In genomic region chr19:42252365-42253244, GRCh38 we compare ENCODE assay signal across 8 cellular contexts. TPM values are rescaled to one million over a fixed set of nuclear protein-coding genes. Genes with fewer than 3 reads are reported as not detected.
DNase-seq lines count a peak whose midpoint lies in the region; ATAC-seq and TF ChIP-seq lines count a peak whose summit lies in the region.

No MANE protein-coding gene starts in this region.

- H3K9me3 ChIP-seq in GM23248 (ENCODE audit: low read depth), result no peaks in the 10 kb centered on the region
- no peaks in the 10 kb centered on the region for H3K9me3 ChIP-seq in RWPE2 (ENCODE audit: severe bottlenecking)
- no peaks in the 10 kb centered on the region for H3K9me3 ChIP-seq in upper lobe of left lung

- peak overlapping the region; percentile 95 for H3K9ac ChIP-seq in GM23248

- H3K27me3 ChIP-seq in GM23248 (replicated peaks; ENCODE audit: insufficient read depth), result no peaks in the 10 kb centered on the region
- H3K27me3 ChIP-seq in RWPE2 (ENCODE audit: insufficient read depth, poor library complexity, severe bottlenecking), result no peaks in the 10 kb centered on the region
- H3K27me3 ChIP-seq in upper lobe of left lung, result no peaks in the 10 kb centered on the region

- peak overlapping the region; percentile 98 for H3K4me3 Mint-ChIP-seq in endothelial cell (ENCODE audit: unreplicated experiment)

- H3K4me1 ChIP-seq in GM23248 (ENCODE audit: insufficient read depth), result peaks cover 23% of the 10 kb centered on the region
- peaks cover 7% of the 10 kb centered on the region for H3K4me1 ChIP-seq in RWPE2 (ENCODE audit: insufficient read depth, poor library complexity, severe bottlenecking)
- peaks cover 42 to 67% (median 55%) of the 10 kb centered on the region in 4 donors for H3K4me1 ChIP-seq in upper lobe of left lung

- DNase-seq in GM23248 (peak; percentile 87), RWPE2 (ENCODE audit: low spot score) (no peak), endothelial cell (ENCODE audit: low spot score) (no peak), midbrain (lab: John Stamatoyannopoulos, UW) (peak; percentile 89), upper lobe of left lung (peak in 1 of 2 donors; percentile 60), NCI-H510A treated with DMSO at 0.1 percent for 48 hours (lab: John Stamatoyannopoulos, UW) (no peak)

- peaks cover 4% of the 10 kb centered on the region for H3K36me3 Mint-ChIP-seq in endothelial cell (ENCODE audit: low read depth, unreplicated experiment)

- 2 to 3% methylated on average over 20 to 27 of the region's 27 CpGs for WGBS in GM23248 (ENCODE audit: low coverage in 1 of 2, low lambda C conversion rate in 2 of 2, missing lambda C conversion rate in 2 of 2), 2 experiments
- WGBS in upper lobe of left lung, 2 donors, result 5 to 8% methylated on average over 27 of the region's 27 CpGs

- peaks cover 29% of the 10 kb centered on the region for H3K4me1 Mint-ChIP-seq in endothelial cell (ENCODE audit: unreplicated experiment)

- H3K79me2 ChIP-seq in GM23248 (ENCODE audit: insufficient read depth), result peaks cover 68% of the 10 kb centered on the region

- TF ChIP-seq EP300 in upper lobe of left lung (IDR thresholded peaks at IDR 0.05), result no peak

- no peaks in the 10 kb centered on the region for H4K20me1 ChIP-seq in GM23248 (ENCODE audit: insufficient read depth)

- H3K27ac ChIP-seq in GM23248, result peak overlapping the region; percentile 94
- H3K27ac ChIP-seq in RWPE2 (ENCODE audit: poor library complexity, severe bottlenecking), result peak overlapping the region; percentile 96
- peak overlapping the region; percentile 98 to 100 (median 100) for H3K27ac ChIP-seq in upper lobe of left lung

- in situ Hi-C loops in GM23248 (cut with MboI), result no loop called here

- H3K9me2 ChIP-seq in GM23248 (ENCODE audit: insufficient read depth), result no peaks in the 10 kb centered on the region

- H3K4me3 ChIP-seq in GM23248 (peak overlapping the region; percentile 83), RWPE2 (ENCODE audit: severe bottlenecking) (peak overlapping the region; percentile 79), upper lobe of left lung (peak overlapping the region; percentile 50 to 100 (median 76))

- no peaks in the 10 kb centered on the region for H3K9me3 Mint-ChIP-seq in endothelial cell (ENCODE audit: unreplicated experiment)

- H3K27ac Mint-ChIP-seq in endothelial cell (ENCODE audit: unreplicated experiment), result peak overlapping the region; percentile 97

- TF ChIP-seq CTCF in RWPE2 (IDR thresholded peaks at IDR 0.05; ENCODE audit: poor library complexity, severe bottlenecking) (no peak), endothelial cell (IDR thresholded peaks at IDR 0.05; ENCODE audit: unreplicated experiment) (no peak), upper lobe of left lung (IDR thresholded peaks at IDR 0.05) (no peak)

- H2AFZ ChIP-seq in GM23248, result no peak overlapping the region

- H3K36me3 ChIP-seq in GM23248 (ENCODE audit: low read depth), result no peaks in the 10 kb centered on the region
- peaks cover 31% of the 10 kb centered on the region for H3K36me3 ChIP-seq in RWPE2 (ENCODE audit: low read depth)
- peaks cover 0 to 22% (median 19%) of the 10 kb centered on the region in 4 donors for H3K36me3 ChIP-seq in upper lobe of left lung

- H3F3A ChIP-seq in GM23248 (ENCODE audit: insufficient read depth), result peaks cover 13% of the 10 kb centered on the region

- H3K4me2 ChIP-seq in GM23248 (ENCODE audit: unreplicated experiment), result peak overlapping the region; percentile 93

- peaks cover 19% of the 10 kb centered on the region for H3K27me3 Mint-ChIP-seq in endothelial cell (ENCODE audit: unreplicated experiment)

- TF ChIP-seq POLR2A in upper lobe of left lung (IDR thresholded peaks at IDR 0.05) (no peak), GM18505 (IDR thresholded peaks at IDR 0.05; ENCODE audit: borderline replicate concordance, extremely low read depth, insufficient read depth, insufficient read length) (no peak)

- ATAC-seq in RWPE2 (ENCODE audit: low read depth) (peak; percentile 5; the same call in 1 of the 3 replicates), upper lobe of left lung (ENCODE audit: low FRiP score in 2 of 2) (peak in 1 of 2 donors; percentile 25), GM18505 (IDR thresholded peaks at IDR 0.05; ENCODE audit: unreplicated experiment) (no peak), HG03378 (IDR thresholded peaks at IDR 0.05; ENCODE audit: unreplicated experiment) (no peak)

RNA-seq across cellular contexts. Expression of gene ERF, which starts 2.3 kb away (rescaled TPM):
- total RNA-seq in GM23248 (2014; rRNA removed; shearing (Covaris generic)), result 29.6 and 31.9 TPM in 2 replicates
- 21.2 and 24.7 TPM in 2 replicates for polyA plus RNA-seq in GM23248 (2016; fragmentation: Nextera tagmentation; extraction: Ambion mirVana)
- total RNA-seq in endothelial cell (ENCODE audit: unreplicated experiment), result 109 TPM
- 10 to 100 TPM; 13.6 to 59.4 (median 32.5) TPM for total RNA-seq in upper lobe of left lung

RNA-seq across cellular contexts. Expression of gene GSK3A, which starts 10.2 kb away (rescaled TPM):
- total RNA-seq in GM23248 (2014; rRNA removed; shearing (Covaris generic)), result 23.1 and 33.4 TPM in 2 replicates
- 13.0 and 13.1 TPM in 2 replicates for polyA plus RNA-seq in GM23248 (2016; fragmentation: Nextera tagmentation; extraction: Ambion mirVana)
- 54.4 TPM for total RNA-seq in endothelial cell (ENCODE audit: unreplicated experiment)
- 10 to 100 TPM; 33.2 to 46.9 (median 39.1) TPM for total RNA-seq in upper lobe of left lung

RNA-seq across cellular contexts. Expression of gene CIC, which starts 16.4 kb away (rescaled TPM):
- total RNA-seq in GM23248 (2014; rRNA removed; shearing (Covaris generic)), result 17.5 and 22.3 TPM in 2 replicates
- 7.8 and 8.3 TPM in 2 replicates for polyA plus RNA-seq in GM23248 (2016; fragmentation: Nextera tagmentation; extraction: Ambion mirVana)
- total RNA-seq in endothelial cell (ENCODE audit: unreplicated experiment), result 85.7 TPM
- 100 to 1,000 TPM in 1 of 6 donors, 10 to 100 TPM in 5; 52.6 to 170 (median 77.7) TPM for total RNA-seq in upper lobe of left lung

RNA-seq across cellular contexts. Expression of gene ZNF526, which starts 32.5 kb away (rescaled TPM):
- 7.8 and 8.7 TPM in 2 replicates for total RNA-seq in GM23248 (2014; rRNA removed; shearing (Covaris generic))
- polyA plus RNA-seq in GM23248 (2016; fragmentation: Nextera tagmentation; extraction: Ambion mirVana), result 10.2 and 10.5 TPM in 2 replicates
- total RNA-seq in endothelial cell (ENCODE audit: unreplicated experiment) (13.9 TPM), upper lobe of left lung (10 to 100 TPM in 4 of 6 donors, 1 to 10 TPM in 2; 7.9 to 13.8 (median 11.4) TPM)

RNA-seq across cellular contexts. Expression of gene DEDD2, which starts 35.1 kb away (rescaled TPM):
- total RNA-seq in GM23248 (2014; rRNA removed; shearing (Covaris generic)), result 27.8 and 34.7 TPM in 2 replicates
- polyA plus RNA-seq in GM23248 (2016; fragmentation: Nextera tagmentation; extraction: Ambion mirVana), result 21.1 and 22.5 TPM in 2 replicates
- 27.1 TPM for total RNA-seq in endothelial cell (ENCODE audit: unreplicated experiment)
- 100 to 1,000 TPM in 1 of 6 donors, 10 to 100 TPM in 5; 38.6 to 154 (median 51.2) TPM for total RNA-seq in upper lobe of left lung

Comparison
In these comparisons a context has a peak if more than half of its experiments do, and no peak if none do; other contexts are left out.
1. DNase-seq: peak in GM23248 (single experiment) and midbrain (single experiment); none in RWPE2 (single experiment), endothelial cell (single experiment) and NCI-H510A treated with DMSO at 0.1 percent for 48 hours (single experiment).
2. Peak in every context shown above with its lines, with median percentiles within 50 percentile points of each other: H3K27ac ChIP-seq and H3K4me3 ChIP-seq.